ENCODE assay signal across 1 cellular context in the genomic region with DNA sequence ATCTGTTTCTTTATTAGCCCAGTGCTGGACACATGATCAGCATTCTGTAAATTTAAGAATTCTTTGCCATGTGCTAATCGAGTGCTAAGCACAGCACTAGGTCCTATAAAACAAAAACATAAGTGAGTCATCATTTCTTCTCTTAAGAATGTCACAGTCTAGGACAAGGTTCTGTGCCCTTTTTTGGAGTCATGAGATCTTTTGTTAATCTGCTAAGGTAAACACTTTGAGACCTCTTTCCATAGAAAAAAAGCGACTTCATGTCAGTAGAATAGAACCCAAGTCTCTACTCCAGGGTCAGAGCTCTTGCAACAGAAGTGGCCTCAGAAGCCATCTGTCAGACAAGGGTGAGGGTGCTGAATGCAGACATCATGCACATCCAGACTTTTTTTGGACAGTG.
TF ChIP-seq lines count a peak whose summit lies in the region.

No MANE protein-coding gene starts in this region.

TF ChIP-seq in K562, 482 proteins besides CTCF, POLR2A, EP300 and RAD21 (continued from another document and continues in another):
- peak; percentile 25 for TF ChIP-seq PKNOX1 (IDR thresholded peaks at IDR 0.05)
- no peak for TF ChIP-seq ZNF395 (CRISPR knock-in tag; IDR thresholded peaks at IDR 0.05)
- TF ChIP-seq IFI16 (CRISPR knock-in tag; IDR thresholded peaks at IDR 0.05), result no peak
- no peak for TF ChIP-seq FUS (optimal IDR thresholded peaks at IDR 0.05; ENCODE audit: low read depth, low read length)
- TF ChIP-seq, protein P1, sequence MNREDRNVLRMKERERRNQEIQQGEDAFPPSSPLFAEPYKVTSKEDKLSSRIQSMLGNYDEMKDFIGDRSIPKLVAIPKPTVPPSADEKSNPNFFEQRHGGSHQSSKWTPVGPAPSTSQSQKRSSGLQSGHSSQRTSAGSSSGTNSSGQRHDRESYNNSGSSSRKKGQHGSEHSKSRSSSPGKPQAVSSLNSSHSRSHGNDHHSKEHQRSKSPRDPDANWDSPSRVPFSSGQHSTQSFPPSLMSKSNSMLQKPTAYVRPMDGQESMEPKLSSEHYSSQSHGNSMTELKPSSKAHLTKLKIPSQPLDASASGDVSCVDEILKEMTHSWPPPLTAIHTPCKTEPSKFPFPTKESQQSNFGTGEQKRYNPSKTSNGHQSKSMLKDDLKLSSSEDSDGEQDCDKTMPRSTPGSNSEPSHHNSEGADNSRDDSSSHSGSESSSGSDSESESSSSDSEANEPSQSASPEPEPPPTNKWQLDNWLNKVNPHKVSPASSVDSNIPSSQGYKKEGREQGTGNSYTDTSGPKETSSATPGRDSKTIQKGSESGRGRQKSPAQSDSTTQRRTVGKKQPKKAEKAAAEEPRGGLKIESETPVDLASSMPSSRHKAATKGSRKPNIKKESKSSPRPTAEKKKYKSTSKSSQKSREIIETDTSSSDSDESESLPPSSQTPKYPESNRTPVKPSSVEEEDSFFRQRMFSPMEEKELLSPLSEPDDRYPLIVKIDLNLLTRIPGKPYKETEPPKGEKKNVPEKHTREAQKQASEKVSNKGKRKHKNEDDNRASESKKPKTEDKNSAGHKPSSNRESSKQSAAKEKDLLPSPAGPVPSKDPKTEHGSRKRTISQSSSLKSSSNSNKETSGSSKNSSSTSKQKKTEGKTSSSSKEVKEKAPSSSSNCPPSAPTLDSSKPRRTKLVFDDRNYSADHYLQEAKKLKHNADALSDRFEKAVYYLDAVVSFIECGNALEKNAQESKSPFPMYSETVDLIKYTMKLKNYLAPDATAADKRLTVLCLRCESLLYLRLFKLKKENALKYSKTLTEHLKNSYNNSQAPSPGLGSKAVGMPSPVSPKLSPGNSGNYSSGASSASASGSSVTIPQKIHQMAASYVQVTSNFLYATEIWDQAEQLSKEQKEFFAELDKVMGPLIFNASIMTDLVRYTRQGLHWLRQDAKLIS (CRISPR knock-in tag; IDR thresholded peaks at IDR 0.05), result no peak
- TF ChIP-seq, protein P2, sequence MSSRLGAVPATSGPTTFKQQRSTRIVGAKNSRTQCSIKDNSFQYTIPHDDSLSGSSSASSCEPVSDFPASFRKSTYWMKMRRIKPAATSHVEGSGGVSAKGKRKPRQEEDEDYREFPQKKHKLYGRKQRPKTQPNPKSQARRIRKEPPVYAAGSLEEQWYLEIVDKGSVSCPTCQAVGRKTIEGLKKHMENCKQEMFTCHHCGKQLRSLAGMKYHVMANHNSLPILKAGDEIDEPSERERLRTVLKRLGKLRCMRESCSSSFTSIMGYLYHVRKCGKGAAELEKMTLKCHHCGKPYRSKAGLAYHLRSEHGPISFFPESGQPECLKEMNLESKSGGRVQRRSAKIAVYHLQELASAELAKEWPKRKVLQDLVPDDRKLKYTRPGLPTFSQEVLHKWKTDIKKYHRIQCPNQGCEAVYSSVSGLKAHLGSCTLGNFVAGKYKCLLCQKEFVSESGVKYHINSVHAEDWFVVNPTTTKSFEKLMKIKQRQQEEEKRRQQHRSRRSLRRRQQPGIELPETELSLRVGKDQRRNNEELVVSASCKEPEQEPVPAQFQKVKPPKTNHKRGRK (tag; IDR thresholded peaks at IDR 0.05), result no peak
- TF ChIP-seq L3MBTL2 (IDR thresholded peaks at IDR 0.05), result peak; percentile 88
- peak; percentile 89 for TF ChIP-seq ZNF316 (IDR thresholded peaks at IDR 0.05)
- no peak for TF ChIP-seq NUFIP1 (IDR thresholded peaks at IDR 0.05; ENCODE audit: partially characterized antibody)
- no peak for TF ChIP-seq CC2D1A (IDR thresholded peaks at IDR 0.05)
- no peak for TF ChIP-seq ESRRB (CRISPR knock-in tag; IDR thresholded peaks at IDR 0.05; ENCODE audit: borderline replicate concordance)
- TF ChIP-seq, protein P3, sequence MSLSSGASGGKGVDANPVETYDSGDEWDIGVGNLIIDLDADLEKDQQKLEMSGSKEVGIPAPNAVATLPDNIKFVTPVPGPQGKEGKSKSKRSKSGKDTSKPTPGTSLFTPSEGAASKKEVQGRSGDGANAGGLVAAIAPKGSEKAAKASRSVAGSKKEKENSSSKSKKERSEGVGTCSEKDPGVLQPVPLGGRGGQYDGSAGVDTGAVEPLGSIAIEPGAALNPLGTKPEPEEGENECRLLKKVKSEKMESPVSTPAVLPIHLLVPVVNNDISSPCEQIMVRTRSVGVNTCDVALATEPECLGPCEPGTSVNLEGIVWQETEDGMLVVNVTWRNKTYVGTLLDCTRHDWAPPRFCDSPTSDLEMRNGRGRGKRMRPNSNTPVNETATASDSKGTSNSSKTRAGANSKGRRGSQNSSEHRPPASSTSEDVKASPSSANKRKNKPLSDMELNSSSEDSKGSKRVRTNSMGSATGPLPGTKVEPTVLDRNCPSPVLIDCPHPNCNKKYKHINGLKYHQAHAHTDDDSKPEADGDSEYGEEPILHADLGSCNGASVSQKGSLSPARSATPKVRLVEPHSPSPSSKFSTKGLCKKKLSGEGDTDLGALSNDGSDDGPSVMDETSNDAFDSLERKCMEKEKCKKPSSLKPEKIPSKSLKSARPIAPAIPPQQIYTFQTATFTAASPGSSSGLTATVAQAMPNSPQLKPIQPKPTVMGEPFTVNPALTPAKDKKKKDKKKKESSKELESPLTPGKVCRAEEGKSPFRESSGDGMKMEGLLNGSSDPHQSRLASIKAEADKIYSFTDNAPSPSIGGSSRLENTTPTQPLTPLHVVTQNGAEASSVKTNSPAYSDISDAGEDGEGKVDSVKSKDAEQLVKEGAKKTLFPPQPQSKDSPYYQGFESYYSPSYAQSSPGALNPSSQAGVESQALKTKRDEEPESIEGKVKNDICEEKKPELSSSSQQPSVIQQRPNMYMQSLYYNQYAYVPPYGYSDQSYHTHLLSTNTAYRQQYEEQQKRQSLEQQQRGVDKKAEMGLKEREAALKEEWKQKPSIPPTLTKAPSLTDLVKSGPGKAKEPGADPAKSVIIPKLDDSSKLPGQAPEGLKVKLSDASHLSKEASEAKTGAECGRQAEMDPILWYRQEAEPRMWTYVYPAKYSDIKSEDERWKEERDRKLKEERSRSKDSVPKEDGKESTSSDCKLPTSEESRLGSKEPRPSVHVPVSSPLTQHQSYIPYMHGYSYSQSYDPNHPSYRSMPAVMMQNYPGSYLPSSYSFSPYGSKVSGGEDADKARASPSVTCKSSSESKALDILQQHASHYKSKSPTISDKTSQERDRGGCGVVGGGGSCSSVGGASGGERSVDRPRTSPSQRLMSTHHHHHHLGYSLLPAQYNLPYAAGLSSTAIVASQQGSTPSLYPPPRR (CRISPR knock-in tag; IDR thresholded peaks at IDR 0.05; ENCODE audit: borderline replicate concordance), result no peak
- TF ChIP-seq, protein P4, sequence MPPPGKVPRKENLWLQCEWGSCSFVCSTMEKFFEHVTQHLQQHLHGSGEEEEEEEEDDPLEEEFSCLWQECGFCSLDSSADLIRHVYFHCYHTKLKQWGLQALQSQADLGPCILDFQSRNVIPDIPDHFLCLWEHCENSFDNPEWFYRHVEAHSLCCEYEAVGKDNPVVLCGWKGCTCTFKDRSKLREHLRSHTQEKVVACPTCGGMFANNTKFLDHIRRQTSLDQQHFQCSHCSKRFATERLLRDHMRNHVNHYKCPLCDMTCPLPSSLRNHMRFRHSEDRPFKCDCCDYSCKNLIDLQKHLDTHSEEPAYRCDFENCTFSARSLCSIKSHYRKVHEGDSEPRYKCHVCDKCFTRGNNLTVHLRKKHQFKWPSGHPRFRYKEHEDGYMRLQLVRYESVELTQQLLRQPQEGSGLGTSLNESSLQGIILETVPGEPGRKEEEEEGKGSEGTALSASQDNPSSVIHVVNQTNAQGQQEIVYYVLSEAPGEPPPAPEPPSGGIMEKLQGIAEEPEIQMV (tag; conservative IDR thresholded peaks at IDR 0.05; ENCODE audit: low read depth), result no peak
- no peak for TF ChIP-seq XRCC3 (IDR thresholded peaks at IDR 0.05)
- no peak for TF ChIP-seq HMBOX1 (IDR thresholded peaks at IDR 0.05)
- TF ChIP-seq LEF1 (IDR thresholded peaks at IDR 0.05), result peak; percentile 27; the same call in 1 of the 2 replicates
- TF ChIP-seq CAMTA2 (CRISPR knock-in tag; conservative IDR thresholded peaks at IDR 0.05), result no peak
- TF ChIP-seq CREBBP (IDR thresholded peaks at IDR 0.05; ENCODE audit: low read depth, low read length), result no peak
- no peak for TF ChIP-seq CREB1 (IDR thresholded peaks at IDR 0.05)
- TF ChIP-seq CREB1 (CRISPR knock-in tag; IDR thresholded peaks at IDR 0.05), result no peak
- TF ChIP-seq HDAC8 (tag; IDR thresholded peaks at IDR 0.05), result no peak
- TF ChIP-seq ZNF398 (CRISPR knock-in tag; IDR thresholded peaks at IDR 0.05), result no peak
- no peak for TF ChIP-seq MEF2A (IDR thresholded peaks at IDR 0.05; ENCODE audit: control insufficient read depth, low read depth, low read length)
- no peak for TF ChIP-seq SIN3A (IDR thresholded peaks at IDR 0.05; ENCODE audit: borderline replicate concordance in 2 of 2, control insufficient read depth in 1 of 2, low read depth in 2 of 2, low read length in 2 of 2)
- TF ChIP-seq ZNF197 (CRISPR knock-in tag; IDR thresholded peaks at IDR 0.05; ENCODE audit: low read depth), result no peak
- peak; percentile 39 for TF ChIP-seq TAL1 (IDR thresholded peaks at IDR 0.05)
- no peak for TF ChIP-seq STAG1 (CRISPR knock-in tag; IDR thresholded peaks at IDR 0.05; ENCODE audit: borderline replicate concordance)
- peak; percentile 46 for TF ChIP-seq CBFA2T3 (IDR thresholded peaks at IDR 0.05)
- TF ChIP-seq FOXJ2 (tag; IDR thresholded peaks at IDR 0.05), result 0 out of 2 replicates have a peak, but pooled peaks have one; percentile 56
- TF ChIP-seq ZFP36 (IDR thresholded peaks at IDR 0.05; ENCODE audit: low read depth, low read length, partially characterized antibody), result no peak
- TF ChIP-seq HNRNPK (IDR thresholded peaks at IDR 0.05; ENCODE audit: low read depth, low read length, poor library complexity, severe bottlenecking), result no peak
- peak; percentile 77 for TF ChIP-seq CEBPB (tag; IDR thresholded peaks at IDR 0.05)
- TF ChIP-seq FOXK2 (conservative IDR thresholded peaks at IDR 0.05 in 1 of 2, IDR thresholded peaks at IDR 0.05 in 1 of 2; ENCODE audit: low read depth in 2 of 2), result peak in 1 of 2 experiments; percentile 30; a peak in 2 of 4 replicates
- no peak for TF ChIP-seq ARID3A (IDR thresholded peaks at IDR 0.05; ENCODE audit: borderline replicate concordance, low read depth, low read length)
- TF ChIP-seq, protein P5, sequence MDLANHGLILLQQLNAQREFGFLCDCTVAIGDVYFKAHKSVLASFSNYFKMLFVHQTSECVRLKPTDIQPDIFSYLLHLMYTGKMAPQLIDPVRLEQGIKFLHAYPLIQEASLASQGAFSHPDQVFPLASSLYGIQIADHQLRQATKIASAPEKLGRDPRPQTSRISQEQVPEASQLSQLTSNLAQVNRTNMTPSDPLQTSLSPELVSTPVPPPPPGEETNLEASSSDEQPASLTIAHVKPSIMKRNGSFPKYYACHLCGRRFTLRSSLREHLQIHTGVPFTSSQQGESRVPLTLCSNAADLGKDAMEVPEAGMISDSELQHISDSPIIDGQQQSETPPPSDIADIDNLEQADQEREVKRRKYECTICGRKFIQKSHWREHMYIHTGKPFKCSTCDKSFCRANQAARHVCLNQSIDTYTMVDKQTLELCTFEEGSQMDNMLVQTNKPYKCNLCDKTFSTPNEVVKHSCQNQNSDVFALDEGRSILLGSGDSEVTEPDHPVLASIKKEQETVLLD (IDR thresholded peaks at IDR 0.05), result no peak
- no peak for TF ChIP-seq POLR2B (IDR thresholded peaks at IDR 0.05; ENCODE audit: low read depth, partially characterized antibody)
- TF ChIP-seq SETDB1 (IDR thresholded peaks at IDR 0.05; ENCODE audit: low read length), result no peak
- no peak for TF ChIP-seq ZNF140 (CRISPR knock-in tag; IDR thresholded peaks at IDR 0.05)
- TF ChIP-seq GABPA (tag; conservative IDR thresholded peaks at IDR 0.05; ENCODE audit: low read depth), result no peak
